Comparison of ENCODE assay signal across 1 cellular context in the genomic region with DNA sequence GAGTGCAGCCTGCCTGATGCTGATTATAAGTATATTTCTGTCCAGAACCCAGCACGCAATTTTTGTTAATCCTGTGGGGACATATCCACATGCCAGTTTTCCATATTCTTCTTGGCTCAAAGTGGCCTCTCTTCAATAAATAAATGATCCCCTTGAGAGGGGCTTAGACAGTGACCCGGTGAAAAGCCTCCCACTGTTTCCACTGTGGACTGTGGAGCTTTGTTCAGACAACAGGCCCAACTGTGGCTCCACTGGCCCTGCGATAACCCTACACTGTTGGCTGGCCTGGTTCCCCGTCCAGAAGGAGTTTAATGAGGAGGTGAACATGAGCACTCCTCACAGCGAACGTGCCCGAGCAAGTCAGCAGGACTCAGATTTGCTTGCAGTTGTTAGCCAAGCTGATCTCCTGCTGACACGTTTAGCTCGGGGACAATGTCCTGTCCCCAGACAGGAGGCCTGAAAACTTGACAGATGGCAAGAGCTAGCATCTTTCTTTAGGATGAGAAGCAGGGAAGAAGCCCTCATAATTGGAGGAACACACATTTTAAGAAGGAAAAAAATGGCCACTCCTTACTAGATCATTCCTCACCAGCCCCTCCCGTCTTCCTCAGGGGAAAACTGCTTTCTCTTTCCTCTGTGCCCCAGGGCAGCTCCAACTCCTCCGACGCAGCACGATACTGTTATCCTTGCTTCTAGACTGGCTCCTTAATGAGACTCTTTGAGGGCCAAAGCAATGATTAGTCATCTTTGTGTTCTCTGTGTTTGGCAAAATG.
TF ChIP-seq lines count a peak whose summit lies in the region.

No MANE protein-coding gene starts in this region.

TF ChIP-seq in HEK293, 187 proteins besides CTCF, POLR2A, EP300 and RAD21 (continued from another document):
- TF ChIP-seq, protein P1, sequence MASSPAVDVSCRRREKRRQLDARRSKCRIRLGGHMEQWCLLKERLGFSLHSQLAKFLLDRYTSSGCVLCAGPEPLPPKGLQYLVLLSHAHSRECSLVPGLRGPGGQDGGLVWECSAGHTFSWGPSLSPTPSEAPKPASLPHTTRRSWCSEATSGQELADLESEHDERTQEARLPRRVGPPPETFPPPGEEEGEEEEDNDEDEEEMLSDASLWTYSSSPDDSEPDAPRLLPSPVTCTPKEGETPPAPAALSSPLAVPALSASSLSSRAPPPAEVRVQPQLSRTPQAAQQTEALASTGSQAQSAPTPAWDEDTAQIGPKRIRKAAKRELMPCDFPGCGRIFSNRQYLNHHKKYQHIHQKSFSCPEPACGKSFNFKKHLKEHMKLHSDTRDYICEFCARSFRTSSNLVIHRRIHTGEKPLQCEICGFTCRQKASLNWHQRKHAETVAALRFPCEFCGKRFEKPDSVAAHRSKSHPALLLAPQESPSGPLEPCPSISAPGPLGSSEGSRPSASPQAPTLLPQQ (tag by site-specific recombination; IDR thresholded peaks at IDR 0.05), result no peak
- TF ChIP-seq ZNF404 (tag by site-specific recombination; IDR thresholded peaks at IDR 0.05), result no peak
